Comparison of ENCODE assay signal across 9 cellular contexts in the genomic region with DNA sequence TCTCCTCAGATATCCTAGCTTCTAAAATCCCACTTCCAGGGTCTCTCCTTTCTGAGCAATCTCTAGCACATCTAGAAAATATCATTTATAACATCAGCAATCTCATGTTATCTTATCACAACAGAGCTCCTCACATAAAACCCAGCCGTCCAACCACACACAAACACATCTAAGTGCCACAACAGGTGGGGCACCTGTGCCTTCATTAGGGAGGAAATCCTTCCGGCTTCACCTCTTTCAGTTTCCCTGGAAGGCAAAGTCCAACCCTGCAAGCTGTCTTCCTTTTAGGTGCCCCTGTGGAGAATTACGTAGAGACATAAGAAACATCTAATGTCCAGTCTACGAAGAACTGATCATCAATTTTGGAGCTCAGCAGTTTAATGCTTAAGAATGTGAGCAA. TPM values are rescaled to one million over a fixed set of nuclear protein-coding genes. Genes with fewer than 3 reads are reported as not detected.
A peak's percentile ranks its signal among the peaks of the same experiment; 100 is the strongest.
DNase-seq lines count a peak whose midpoint lies in the region; ATAC-seq and TF ChIP-seq lines count a peak whose summit lies in the region.
"Had no signal": no experiment of that assay in that cellular context is flagged by ENCODE, and none has a peak within 500 bp of the region (broad histone marks: within the 10 kb centered on the region; RNA-seq: fewer than 3 reads in every experiment).

No MANE protein-coding gene starts in this region.

- TF ChIP-seq CTCF in HEK293 (tag by site-specific recombination; IDR thresholded peaks at IDR 0.05) (no peak), fibroblast of pulmonary artery (IDR thresholded peaks at IDR 0.05; ENCODE audit: low read length, missing control alignments) (no peak), retinal pigment epithelial cell (conservative IDR thresholded peaks at IDR 0.05; ENCODE audit: low read depth, low read length) (no peak)

- no peaks in the 10 kb centered on the region for H3K9me3 Mint-ChIP-seq in T-cell

- H3K27ac ChIP-seq in HEK293 (ENCODE audit: extremely low read depth, low read depth, low read length): no peak overlapping the region

- peaks cover 1% of the 10 kb centered on the region for H3K36me3 Mint-ChIP-seq in T-cell

- no peak for ATAC-seq in T-cell (replicated peaks in 1 of 4)

- H3K27me3 Mint-ChIP-seq in T-cell: no peaks in the 10 kb centered on the region

- POLR2A ChIA-PET in HEK293 (lab: Yijun Ruan, JAX) (no interaction called here), T-cell (lab: Charles Lee) (interaction anchor here in 1 of 2 donors (0.6 to 0.7 kb wide), 3 partner anchors 10 to 1234 kb away, joined by 3 to 4 read pairs (median 4); no protein-coding TSS in a partner anchor)

- CTCF ChIA-PET in HEK293 (lab: Yijun Ruan, JAX) (interaction anchor here (0.6 kb wide), 1 partner anchor 63 kb away, joined by 3 read pairs; no protein-coding TSS in a partner anchor), T-cell (lab: Charles Lee) (interaction anchor here in 1 of 2 donors (0.7 to 1.0 kb wide), 2 partner anchors 19 to 1446 kb away, joined by 3 read pairs; no protein-coding TSS in a partner anchor)

- H3K4me3 Mint-ChIP-seq in T-cell: peak overlapping the region; percentile 94 to 99 (median 94)

- DNase-seq in T-cell (no peak), fibroblast of pulmonary artery (ENCODE audit: low read depth) (no peak), retinal pigment epithelial cell (ENCODE audit: low read depth) (no peak), H4 (ENCODE audit: low spot score) (no peak), activated gamma-delta T cell (lab: John Stamatoyannopoulos, UW) (no peak), EL (no peak)
- DNase-seq in effector CD8-positive, alpha-beta T cell (lab: John Stamatoyannopoulos, UW): no peak

- no peaks in the 10 kb centered on the region for H3K9me3 ChIP-seq in HEK293 (ENCODE audit: control insufficient read depth, insufficient read depth, low read depth, low read length)

- H3K27ac Mint-ChIP-seq in T-cell: no peak overlapping the region

- H3K4me1 ChIP-seq in HEK293 (ENCODE audit: control insufficient read depth, insufficient read depth, low read length): no peaks in the 10 kb centered on the region

- peaks cover 0 to 3% of the 10 kb centered on the region in 2 experiments; a peak in 1 of 3 replicates for H3K36me3 ChIP-seq in HEK293 (ENCODE audit: control insufficient read depth in 2 of 2, insufficient read depth in 1 of 2, low read length in 2 of 2)

- H3K4me3 ChIP-seq in HEK293 (ENCODE audit: low read depth, low read length): peak overlapping the region; percentile 96
- H3K4me3 ChIP-seq in fibroblast of pulmonary artery (replicated peaks; ENCODE audit: low read depth, low read length): peak overlapping the region; percentile 98
- H3K4me3 ChIP-seq in retinal pigment epithelial cell (ENCODE audit: low read length): peak overlapping the region; percentile 98

- H3K4me1 Mint-ChIP-seq in T-cell: peaks cover 69 to 77% (median 76%) of the 10 kb centered on the region in 3 donors

TF ChIP-seq in HEK293, 187 proteins besides CTCF, POLR2A, EP300 and RAD21:
- TF ChIP-seq SCRT1 (tag by site-specific recombination; IDR thresholded peaks at IDR 0.05; ENCODE audit: borderline replicate concordance): peak; percentile 97
- no peak for TF ChIP-seq ZNF10 (tag by site-specific recombination; IDR thresholded peaks at IDR 0.05)
- TF ChIP-seq SCRT2 (tag by site-specific recombination; IDR thresholded peaks at IDR 0.05): peak; percentile 92
TF ChIP-seq in HEK293: peak in this region for 2.

RNA-seq across cellular contexts. Expression of a gene that starts 1.6 kb away (rescaled TPM):
- total RNA-seq in T-cell: 10 to 100 TPM; 38.8 to 53.9 (median 44.5) TPM
- 30.1 and 46.8 TPM in 2 replicates for total RNA-seq in H4 (2014; rRNA removed; shearing (Covaris generic))

RNA-seq across cellular contexts. Expression of a gene that starts 1.6 kb away (rescaled TPM):
- 10 to 100 TPM; 27.7 to 44.3 (median 42.0) TPM for total RNA-seq in T-cell
- 49.9 and 58.8 TPM in 2 replicates for total RNA-seq in H4 (2014; rRNA removed; shearing (Covaris generic))

RNA-seq across cellular contexts. Expression of a gene that starts 51.7 kb away (rescaled TPM):
- 1 to 10 TPM in 2 of 5 donors, under 1 TPM in 3; 0.55 to 1.6 (median 0.66) TPM for total RNA-seq in T-cell
- total RNA-seq in H4 (2014; rRNA removed; shearing (Covaris generic)): 0.37 and 1.3 TPM in 2 replicates
- total RNA-seq: HT1080 had no signal
